15 cellular contexts compared by ENCODE assay signal in genomic region chr3:20558161-20558560, GRCh38.
DNase-seq lines count a peak whose midpoint lies in the region; TF ChIP-seq lines count a peak whose summit lies in the region.
"Had no signal": no experiment of that assay in that cellular context is flagged by ENCODE, and none has a peak within 500 bp of the region (broad histone marks: within the 10 kb centered on the region; RNA-seq: fewer than 3 reads in every experiment).

No MANE protein-coding gene starts in this region.

- WGBS in thyroid gland, 2 donors, result 82 to 86% methylated on average over 2 of the region's 2 CpGs

- H3K4me2 ChIP-seq in neural cell (ENCODE audit: low read length), result no peak overlapping the region
- H3K4me2 ChIP-seq: BLaER1 treated with 17β-estradiol and CSF1 and Interleukin-3, amounts not matched to agents 10 nM and 100 nM had no signal

- no peak overlapping the region for H3K4me3 ChIP-seq in neural cell (ENCODE audit: low read length)
- H3K4me3 ChIP-seq in thyroid gland (replicated peaks in 1 of 3), result no peak overlapping the region
- H3K4me3 ChIP-seq: BLaER1 treated with 17β-estradiol and CSF1 and Interleukin-3, amounts not matched to agents 10 nM and 100 nM had no signal

- H3K4me1 ChIP-seq in thyroid gland, result no peaks in the 10 kb centered on the region

- H3K27me3 ChIP-seq in neural cell (ENCODE audit: insufficient read depth, low read depth, low read length), result no peaks in the 10 kb centered on the region
- H3K27me3 ChIP-seq in thyroid gland, result no peaks in the 10 kb centered on the region
- H3K27me3 ChIP-seq: BLaER1 treated with 17β-estradiol and CSF1 and Interleukin-3, amounts not matched to agents 10 nM and 100 nM had no signal

- no peak for TF ChIP-seq CTCF in neural cell (IDR thresholded peaks at IDR 0.05; ENCODE audit: poor library complexity, severe bottlenecking)
- TF ChIP-seq CTCF in thyroid gland (IDR thresholded peaks at IDR 0.05), result no peak

- H3K36me3 ChIP-seq in neural cell (ENCODE audit: insufficient read depth, low read length) (no peaks in the 10 kb centered on the region), thyroid gland (no peaks in the 10 kb centered on the region)
- H3K36me3 ChIP-seq: BLaER1 treated with 17β-estradiol and CSF1 and Interleukin-3, amounts not matched to agents 10 nM and 100 nM had no signal

- TF ChIP-seq POLR2A in thyroid gland (IDR thresholded peaks at IDR 0.05), result no peak

- no peaks in the 10 kb centered on the region for H3K9me3 ChIP-seq in neural cell (ENCODE audit: low read length)
- H3K9me3 ChIP-seq in thyroid gland, result no peaks in the 10 kb centered on the region
- H3K9me3 ChIP-seq: BLaER1 treated with 17β-estradiol and CSF1 and Interleukin-3, amounts not matched to agents 10 nM and 100 nM had no signal

- TF ChIP-seq RAD21 in neural cell (conservative IDR thresholded peaks at IDR 0.05), result no peak

- H3F3A ChIP-seq in neural cell (ENCODE audit: insufficient read depth, low read length, poor library complexity, severe bottlenecking), result no peaks in the 10 kb centered on the region

- no peaks in the 10 kb centered on the region for H3K9me2 ChIP-seq in neural cell (ENCODE audit: insufficient read depth, low read length)

- H3K79me2 ChIP-seq in neural cell (replicated peaks; ENCODE audit: insufficient read depth, low read length), result no peaks in the 10 kb centered on the region

- TF ChIP-seq EP300 in neural cell (conservative IDR thresholded peaks at IDR 0.05; ENCODE audit: poor library complexity, severe bottlenecking), result peak; percentile 89

- H4K20me1 ChIP-seq in neural cell (ENCODE audit: insufficient read depth), result no peaks in the 10 kb centered on the region
- H4K20me1 ChIP-seq: BLaER1 treated with 17β-estradiol and CSF1 and Interleukin-3, amounts not matched to agents 10 nM and 100 nM had no signal

- H3K27ac ChIP-seq in neural cell (ENCODE audit: low read length) (no peak overlapping the region), thyroid gland (no peak overlapping the region)
- H3K27ac ChIP-seq: BLaER1 treated with 17β-estradiol and CSF1 and Interleukin-3, amounts not matched to agents 10 nM and 100 nM had no signal

- no peak overlapping the region for H2AFZ ChIP-seq in neural cell (ENCODE audit: low read depth, low read length)

- peak in 2 of 3 experiments; percentile 3 to 57 for DNase-seq in NCI-H1417 (lab: John Stamatoyannopoulos, UW)
- DNase-seq in NCI-H1417 treated with DMSO at 0.1 percent for 48 hours (lab: John Stamatoyannopoulos, UW), result no peak
- DNase-seq in NCI-H1436 (lab: John Stamatoyannopoulos, UW), result peak; percentile 14
- DNase-seq in NCI-H69 (lab: John Stamatoyannopoulos, UW), result peak; percentile 12
- no peak for DNase-seq in NOMO-1 (lab: John Stamatoyannopoulos, UW; ENCODE audit: unreplicated experiment in 2 of 2)
- DNase-seq in thyroid gland, result no peak
- DNase-seq: 8988T; Calu3; CD8-positive, alpha-beta T cell; DMS79 treated with DMSO at 0.1 percent for 48 hours; GF-D8; GOT3; H9 had no signal

- intact Hi-C loops in thyroid gland (cut with DNase I), result no loop called here

- H3K9ac ChIP-seq in neural cell (ENCODE audit: low read length), result no peak overlapping the region
- H3K9ac ChIP-seq: BLaER1 treated with 17β-estradiol and CSF1 and Interleukin-3, amounts not matched to agents 10 nM and 100 nM had no signal

TF ChIP-seq in neural cell, 6 proteins besides CTCF, POLR2A, EP300 and RAD21:
- TF ChIP-seq MXI1 (conservative IDR thresholded peaks at IDR 0.05; ENCODE audit: poor library complexity, severe bottlenecking) (no peak), EZH2 (IDR thresholded peaks at IDR 0.05; ENCODE audit: borderline replicate concordance, insufficient read depth, low read length, poor library complexity, severe bottlenecking) (no peak), SMC3 (conservative IDR thresholded peaks at IDR 0.05; ENCODE audit: poor library complexity) (no peak), POLR2AphosphoS5 (IDR thresholded peaks at IDR 0.05) (peak; percentile 59)
- TF ChIP-seq, protein P1, sequence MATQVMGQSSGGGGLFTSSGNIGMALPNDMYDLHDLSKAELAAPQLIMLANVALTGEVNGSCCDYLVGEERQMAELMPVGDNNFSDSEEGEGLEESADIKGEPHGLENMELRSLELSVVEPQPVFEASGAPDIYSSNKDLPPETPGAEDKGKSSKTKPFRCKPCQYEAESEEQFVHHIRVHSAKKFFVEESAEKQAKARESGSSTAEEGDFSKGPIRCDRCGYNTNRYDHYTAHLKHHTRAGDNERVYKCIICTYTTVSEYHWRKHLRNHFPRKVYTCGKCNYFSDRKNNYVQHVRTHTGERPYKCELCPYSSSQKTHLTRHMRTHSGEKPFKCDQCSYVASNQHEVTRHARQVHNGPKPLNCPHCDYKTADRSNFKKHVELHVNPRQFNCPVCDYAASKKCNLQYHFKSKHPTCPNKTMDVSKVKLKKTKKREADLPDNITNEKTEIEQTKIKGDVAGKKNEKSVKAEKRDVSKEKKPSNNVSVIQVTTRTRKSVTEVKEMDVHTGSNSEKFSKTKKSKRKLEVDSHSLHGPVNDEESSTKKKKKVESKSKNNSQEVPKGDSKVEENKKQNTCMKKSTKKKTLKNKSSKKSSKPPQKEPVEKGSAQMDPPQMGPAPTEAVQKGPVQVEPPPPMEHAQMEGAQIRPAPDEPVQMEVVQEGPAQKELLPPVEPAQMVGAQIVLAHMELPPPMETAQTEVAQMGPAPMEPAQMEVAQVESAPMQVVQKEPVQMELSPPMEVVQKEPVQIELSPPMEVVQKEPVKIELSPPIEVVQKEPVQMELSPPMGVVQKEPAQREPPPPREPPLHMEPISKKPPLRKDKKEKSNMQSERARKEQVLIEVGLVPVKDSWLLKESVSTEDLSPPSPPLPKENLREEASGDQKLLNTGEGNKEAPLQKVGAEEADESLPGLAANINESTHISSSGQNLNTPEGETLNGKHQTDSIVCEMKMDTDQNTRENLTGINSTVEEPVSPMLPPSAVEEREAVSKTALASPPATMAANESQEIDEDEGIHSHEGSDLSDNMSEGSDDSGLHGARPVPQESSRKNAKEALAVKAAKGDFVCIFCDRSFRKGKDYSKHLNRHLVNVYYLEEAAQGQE (IDR thresholded peaks at IDR 0.05; ENCODE audit: borderline replicate concordance), result no peak
TF ChIP-seq in neural cell: peak in this region for 1.

Comparison
In these comparisons a context has a peak if more than half of its experiments do, and no peak if none do; other contexts are left out.
1. DNase-seq: peak in NCI-H1417 (2 of 3), NCI-H1436 (single experiment) and NCI-H69 (single experiment); none in NCI-H1417 treated with DMSO at 0.1 percent for 48 hours (single experiment), NOMO-1 (0 of 2) and thyroid gland (0 of 2).